Comparison of ENCODE assay signal across 1 cellular context in the genomic region with DNA sequence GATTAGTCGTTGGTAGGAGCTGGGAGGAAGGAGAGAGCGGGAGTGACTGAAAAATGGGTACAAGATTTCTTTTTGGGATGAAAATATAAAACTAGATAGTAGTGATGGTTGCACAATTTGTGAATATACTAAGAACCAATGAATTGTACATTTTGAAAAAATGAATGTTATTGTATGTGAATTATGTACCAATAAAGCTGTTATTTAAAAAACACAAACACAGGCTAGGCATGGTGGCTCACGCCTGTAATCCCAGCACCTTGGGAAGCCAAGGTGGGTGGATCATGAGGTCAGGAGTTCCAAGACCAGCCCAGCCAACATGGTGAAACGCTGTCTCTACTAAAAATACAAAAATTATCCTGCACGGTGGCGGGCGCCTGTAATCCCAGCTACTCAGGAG.
TF ChIP-seq lines count a peak whose summit lies in the region.

No MANE protein-coding gene starts in this region.

TF ChIP-seq in K562, 482 proteins besides CTCF, POLR2A, EP300 and RAD21 (continued from another document):
- TF ChIP-seq, protein P1, sequence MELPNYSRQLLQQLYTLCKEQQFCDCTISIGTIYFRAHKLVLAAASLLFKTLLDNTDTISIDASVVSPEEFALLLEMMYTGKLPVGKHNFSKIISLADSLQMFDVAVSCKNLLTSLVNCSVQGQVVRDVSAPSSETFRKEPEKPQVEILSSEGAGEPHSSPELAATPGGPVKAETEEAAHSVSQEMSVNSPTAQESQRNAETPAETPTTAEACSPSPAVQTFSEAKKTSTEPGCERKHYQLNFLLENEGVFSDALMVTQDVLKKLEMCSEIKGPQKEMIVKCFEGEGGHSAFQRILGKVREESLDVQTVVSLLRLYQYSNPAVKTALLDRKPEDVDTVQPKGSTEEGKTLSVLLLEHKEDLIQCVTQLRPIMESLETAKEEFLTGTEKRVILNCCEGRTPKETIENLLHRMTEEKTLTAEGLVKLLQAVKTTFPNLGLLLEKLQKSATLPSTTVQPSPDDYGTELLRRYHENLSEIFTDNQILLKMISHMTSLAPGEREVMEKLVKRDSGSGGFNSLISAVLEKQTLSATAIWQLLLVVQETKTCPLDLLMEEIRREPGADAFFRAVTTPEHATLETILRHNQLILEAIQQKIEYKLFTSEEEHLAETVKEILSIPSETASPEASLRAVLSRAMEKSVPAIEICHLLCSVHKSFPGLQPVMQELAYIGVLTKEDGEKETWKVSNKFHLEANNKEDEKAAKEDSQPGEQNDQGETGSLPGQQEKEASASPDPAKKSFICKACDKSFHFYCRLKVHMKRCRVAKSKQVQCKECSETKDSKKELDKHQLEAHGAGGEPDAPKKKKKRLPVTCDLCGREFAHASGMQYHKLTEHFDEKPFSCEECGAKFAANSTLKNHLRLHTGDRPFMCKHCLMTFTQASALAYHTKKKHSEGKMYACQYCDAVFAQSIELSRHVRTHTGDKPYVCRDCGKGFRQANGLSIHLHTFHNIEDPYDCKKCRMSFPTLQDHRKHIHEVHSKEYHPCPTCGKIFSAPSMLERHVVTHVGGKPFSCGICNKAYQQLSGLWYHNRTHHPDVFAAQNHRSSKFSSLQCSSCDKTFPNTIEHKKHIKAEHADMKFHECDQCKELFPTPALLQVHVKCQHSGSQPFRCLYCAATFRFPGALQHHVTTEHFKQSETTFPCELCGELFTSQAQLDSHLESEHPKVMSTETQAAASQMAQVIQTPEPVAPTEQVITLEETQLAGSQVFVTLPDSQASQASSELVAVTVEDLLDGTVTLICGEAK (IDR thresholded peaks at IDR 0.05) = peak; percentile 73
- TF ChIP-seq, protein P1 (CRISPR knock-in tag; IDR thresholded peaks at IDR 0.05) = peak; percentile 55; the same call in 1 of the 2 replicates
TF ChIP-seq in K562: peak in this region for 1.
